Comparison of ENCODE assay signal across 10 cellular contexts in genomic region chrX:135050603-135051002, GRCh38. TPM values are rescaled to one million over a fixed set of nuclear protein-coding genes. Genes with fewer than 3 reads are reported as not detected.
DNase-seq lines count a peak whose midpoint lies in the region; ATAC-seq, FAIRE-seq and TF ChIP-seq lines count a peak whose summit lies in the region.
"Had no signal": no experiment of that assay in that cellular context is flagged by ENCODE, and none has a peak within 500 bp of the region (broad histone marks: within the 10 kb centered on the region; RNA-seq: fewer than 3 reads in every experiment).

No MANE protein-coding gene starts in this region.

- DNase-seq in CD4-positive, CD25-positive, alpha-beta regulatory T cell, result no peak
- DNase-seq in PC-3 (no peak), H1 (ENCODE audit: low read depth in 1 of 2, low spot score in 2 of 2) (no peak), neural crest cell (ENCODE audit: low read depth, low spot score) (no peak), SK-N-DZ (ENCODE audit: low spot score) (no peak), NCI-H524 treated with DMSO at 0.1 percent for 48 hours (lab: John Stamatoyannopoulos, UW) (no peak), H7 (no peak)
- DNase-seq: activated CD4-positive, alpha-beta T cell treated with anti-CD3 and anti-CD28 coated beads, Interleukin-2, amount 50 U/mL, for 1 hour had no signal

- peak overlapping the region; percentile 57 for H3K4me3 ChIP-seq in CD4-positive, CD25-positive, alpha-beta regulatory T cell (ENCODE audit: low read depth, low read length)
- H3K4me3 ChIP-seq in PC-3 (ENCODE audit: low read length), result peak overlapping the region; percentile 72
- H3K4me3 ChIP-seq in H1 (ENCODE audit: extremely low read depth in 1 of 4, insufficient read depth in 2 of 4, low read depth in 3 of 4, low read length in 4 of 4), result peak overlapping the region in 1 of 4 experiments; percentile 68; a peak in 3 of 8 replicates
- H3K4me3 ChIP-seq in H7 (ENCODE audit: insufficient read depth, low read depth, low read length), result no peak overlapping the region; the same call in 1 of the 2 replicates

- H3K27me3 ChIP-seq in CD4-positive, CD25-positive, alpha-beta regulatory T cell (ENCODE audit: control insufficient read depth, insufficient read depth, low read length), result no peaks in the 10 kb centered on the region
- H3K27me3 ChIP-seq in PC-3 (ENCODE audit: low read length) (no peaks in the 10 kb centered on the region), H1 (replicated peaks in 1 of 4; ENCODE audit: control insufficient read depth in 3 of 4, extremely low read depth in 1 of 4, insufficient read depth in 3 of 4, low read length in 3 of 4) (no peaks in the 10 kb centered on the region), H7 (ENCODE audit: control insufficient read depth, insufficient read depth, low read length) (no peaks in the 10 kb centered on the region)

- FAIRE-seq in H1 (lab: Jason Lieb, UNC), result no peak

- H3K4me1 Mint-ChIP-seq in CD4-positive, CD25-positive, alpha-beta regulatory T cell, result peaks cover 7 to 17% (median 12%) of the 10 kb centered on the region in 4 donors
- peaks cover 27% of the 10 kb centered on the region for H3K4me1 Mint-ChIP-seq in neural crest cell

- H2BK5ac ChIP-seq in H1 (ENCODE audit: low read depth, low read length), result no peak overlapping the region

- H3K4me1 ChIP-seq in CD4-positive, CD25-positive, alpha-beta regulatory T cell (ENCODE audit: control insufficient read depth, insufficient read depth, low read length, poor library complexity, severe bottlenecking), result peaks cover 13% of the 10 kb centered on the region
- H3K4me1 ChIP-seq in PC-3 (ENCODE audit: insufficient read depth, low read length), result peaks cover 14% of the 10 kb centered on the region
- H3K4me1 ChIP-seq in H1 (replicated peaks in 1 of 4; ENCODE audit: control insufficient read depth in 3 of 4, insufficient read depth in 4 of 4, low read length in 3 of 4), result peaks cover 0 to 6% (median 2%) of the 10 kb centered on the region in 4 experiments; a peak in 3 of 7 replicates

- H2BK120ac ChIP-seq in H1 (replicated peaks; ENCODE audit: low read depth, low read length), result no peak overlapping the region

- H3K79me1 ChIP-seq in H1 (ENCODE audit: low read depth, low read length), result no peaks in the 10 kb centered on the region

- H4K20me1 ChIP-seq in PC-3 (ENCODE audit: low read length), result peaks cover 9% of the 10 kb centered on the region; the same call in 1 of the 2 replicates
- H4K20me1 ChIP-seq in H1 (replicated peaks in 1 of 2; ENCODE audit: control insufficient read depth in 1 of 2, insufficient read depth in 2 of 2, low read length in 2 of 2), result no peaks in the 10 kb centered on the region

- H3K4me2 ChIP-seq in PC-3 (ENCODE audit: low read length) (peak overlapping the region; percentile 91), H1 (ENCODE audit: insufficient read depth in 1 of 2, low read depth in 2 of 2, low read length in 2 of 2) (peak overlapping the region; percentile 75 to 90; a peak in 3 of 4 replicates)

- no peak for ATAC-seq in CD4-positive, CD25-positive, alpha-beta regulatory T cell (ENCODE audit: low read depth in 2 of 2)
- ATAC-seq in PC-3, result no peak
- ATAC-seq in GM21390 (IDR thresholded peaks at IDR 0.05; ENCODE audit: unreplicated experiment), result no peak

- no peak overlapping the region for H3K23ac ChIP-seq in H1 (ENCODE audit: insufficient read length)

- TF ChIP-seq POLR2A in H1 (IDR thresholded peaks at IDR 0.05; ENCODE audit: control extremely low read depth in 1 of 2, low read depth in 2 of 2, low read length in 2 of 2), result no peak

- POLR2A ChIA-PET in PC-3 (lab: Charles Lee; ENCODE audit: unreplicated experiment), result no interaction called here
- POLR2A ChIA-PET in H1 (lab: Charles Lee; ENCODE audit: partially characterized antibody), result interaction anchor here (0.8 to 2.8 kb wide), 3 partner anchors 9 to 28 kb away, joined by 3 to 12 read pairs (median 7); partner anchors contain the start of gene RTL8B

- no peak overlapping the region for H4K91ac ChIP-seq in H1 (replicated peaks; ENCODE audit: insufficient read length, low read length)

- no peak overlapping the region for H3K27ac ChIP-seq in CD4-positive, CD25-positive, alpha-beta regulatory T cell (ENCODE audit: insufficient read depth, low read length, poor library complexity, severe bottlenecking)
- H3K27ac ChIP-seq in PC-3 (ENCODE audit: low read length) (no peak overlapping the region), H1 (ENCODE audit: low read depth, low read length) (no peak overlapping the region)

- no peak overlapping the region for H3K4ac ChIP-seq in H1 (replicated peaks; ENCODE audit: insufficient read length, low read depth, low read length)

- no peak overlapping the region for H3K56ac ChIP-seq in H1 (replicated peaks; ENCODE audit: insufficient read length, low read depth, low read length)

- no peaks in the 10 kb centered on the region for H3F3A ChIP-seq in PC-3 (ENCODE audit: low read length, unreplicated experiment)

- no peak overlapping the region for H3K18ac ChIP-seq in H1 (ENCODE audit: extremely low read depth, low read length)

- no peak overlapping the region for H3K14ac ChIP-seq in H1 (ENCODE audit: insufficient read length)

- H3K9me3 ChIP-seq in CD4-positive, CD25-positive, alpha-beta regulatory T cell (ENCODE audit: control insufficient read depth in 2 of 2, low read length in 2 of 2), result no peaks in the 10 kb centered on the region
- H3K9me3 ChIP-seq in PC-3 (ENCODE audit: low read length) (no peaks in the 10 kb centered on the region), H1 (ENCODE audit: insufficient read depth in 2 of 2, low read depth in 1 of 2, low read length in 1 of 2) (no peaks in the 10 kb centered on the region; a peak in 1 of 4 replicates)

- intact Hi-C loops in PC-3 (cut with micrococcal nuclease), result no loop called here

- H2BK12ac ChIP-seq in H1 (ENCODE audit: low read depth, low read length), result no peak overlapping the region

- TF ChIP-seq RAD21 in H1 (IDR thresholded peaks at IDR 0.05 in 1 of 2, conservative IDR thresholded peaks at IDR 0.05 in 1 of 2; ENCODE audit: low read depth in 2 of 2, low read length in 2 of 2), result no peak

- H2BK20ac ChIP-seq in H1 (ENCODE audit: low read length), result no peak overlapping the region

- TF ChIP-seq CTCF in PC-3 (conservative IDR thresholded peaks at IDR 0.05; ENCODE audit: low read depth, low read length) (no peak), H1 (IDR thresholded peaks at IDR 0.05; ENCODE audit: control extremely low read depth in 1 of 3, insufficient read depth in 1 of 3, low read depth in 1 of 3, low read length in 3 of 3) (no peak), neural crest cell (conservative IDR thresholded peaks at IDR 0.05) (no peak)

- H3K9ac ChIP-seq in PC-3 (ENCODE audit: low read length) (peak overlapping the region; percentile 81; the same call in 1 of the 2 replicates), H1 (replicated peaks in 1 of 4; ENCODE audit: extremely low read depth in 1 of 4, low read depth in 3 of 4, low read length in 3 of 4) (no peak overlapping the region)

- peak overlapping the region; percentile 85 to 96 (median 92) for H3K4me3 Mint-ChIP-seq in CD4-positive, CD25-positive, alpha-beta regulatory T cell
- H3K4me3 Mint-ChIP-seq in neural crest cell, result peak overlapping the region; percentile 98

- no peak overlapping the region for H2AK5ac ChIP-seq in H1 (ENCODE audit: low read depth, low read length)

- no peak overlapping the region for H4K8ac ChIP-seq in H1 (ENCODE audit: extremely low read depth, insufficient read depth, low read length)

- WGBS in H1 (ENCODE audit: extremely low coverage in 1 of 2, insufficient coverage in 1 of 2, insufficient read length in 1 of 2, insufficient replicate concordance in 2 of 2, low coverage in 1 of 2, low lambda C conversion rate in 2 of 2, missing lambda C conversion rate in 1 of 2), 2 experiments, result 86% methylated on average over 3 of the region's 3 CpGs; no CpG with 5 or more reads in 1 of the 2 experiments

- no peak overlapping the region for H2BK15ac ChIP-seq in H1 (ENCODE audit: low read length)

- no peaks in the 10 kb centered on the region for H3K36me3 ChIP-seq in CD4-positive, CD25-positive, alpha-beta regulatory T cell (ENCODE audit: control insufficient read depth, insufficient read depth, low read length)
- no peaks in the 10 kb centered on the region; the same call in 1 of the 2 replicates for H3K36me3 ChIP-seq in PC-3 (ENCODE audit: low read depth, low read length)
- H3K36me3 ChIP-seq in H1 (ENCODE audit: control insufficient read depth in 2 of 4, insufficient read depth in 4 of 4, low read length in 3 of 4), result no peaks in the 10 kb centered on the region
- no peaks in the 10 kb centered on the region for H3K36me3 ChIP-seq in H7 (replicated peaks; ENCODE audit: control insufficient read depth, insufficient read depth, low read length)

- H3K27ac Mint-ChIP-seq in CD4-positive, CD25-positive, alpha-beta regulatory T cell, result peak overlapping the region in 2 of 3 donors; percentile 16 to 53
- no peak overlapping the region for H3K27ac Mint-ChIP-seq in neural crest cell (ENCODE audit: unreplicated experiment)

- H3K9me3 Mint-ChIP-seq in CD4-positive, CD25-positive, alpha-beta regulatory T cell, result peaks cover 0 to 1% (median 0%) of the 10 kb centered on the region in 7 donors
- peaks cover 3% of the 10 kb centered on the region for H3K9me3 Mint-ChIP-seq in neural crest cell

- H3K79me2 ChIP-seq in PC-3 (ENCODE audit: low read length), result peaks cover 18% of the 10 kb centered on the region
- no peaks in the 10 kb centered on the region for H3K79me2 ChIP-seq in H1 (ENCODE audit: control insufficient read depth in 1 of 2, insufficient read depth in 2 of 2, low read length in 2 of 2)

- peaks cover 4% of the 10 kb centered on the region for H3K36me3 Mint-ChIP-seq in CD4-positive, CD25-positive, alpha-beta regulatory T cell
- H3K36me3 Mint-ChIP-seq in neural crest cell (ENCODE audit: low read depth), result peaks cover 21% of the 10 kb centered on the region

- peaks cover 12% of the 10 kb centered on the region for H3K27me3 Mint-ChIP-seq in CD4-positive, CD25-positive, alpha-beta regulatory T cell
- no peaks in the 10 kb centered on the region for H3K27me3 Mint-ChIP-seq in neural crest cell (ENCODE audit: low read depth)

- peaks cover 6% of the 10 kb centered on the region; the same call in 1 of the 2 replicates for H3K23me2 ChIP-seq in H1 (ENCODE audit: low read depth, low read length)

- H4K5ac ChIP-seq in H1 (ENCODE audit: insufficient read length, low read depth, low read length), result no peak overlapping the region

- BruUV-seq in PC-3 (replicated peaks; lab: Mats Ljungman, UMichigan), result no TSS peak

- CTCF ChIA-PET in PC-3 (lab: Charles Lee), result no interaction called here
- CTCF ChIA-PET in H1 (lab: Charles Lee; ENCODE audit: partially characterized antibody), result interaction anchor here (0.5 to 1.8 kb wide), 6 partner anchors 12 to 138 kb away, joined by 3 to 4 read pairs (median 4); no protein-coding TSS in a partner anchor

- H2AFZ ChIP-seq in PC-3 (ENCODE audit: low read length) (no peak overlapping the region), H1 (ENCODE audit: low read length) (no peak overlapping the region)

- H3K9me2 ChIP-seq in PC-3 (replicated peaks; ENCODE audit: low read length), result no peaks in the 10 kb centered on the region

- no peak for TF ChIP-seq EP300 in H1 (IDR thresholded peaks at IDR 0.05; ENCODE audit: borderline replicate concordance in 1 of 2, low read depth in 2 of 2, low read length in 2 of 2)

RNA-seq across cellular contexts. Expression of gene RTL8A, which starts 1.3 kb away (rescaled TPM):
- total RNA-seq in CD4-positive, CD25-positive, alpha-beta regulatory T cell, result 7.0 TPM
- polyA plus RNA-seq in CD4-positive, CD25-positive, alpha-beta regulatory T cell, result 10 to 100 TPM; 23.2 to 32.4 (median 27.3) TPM
- total RNA-seq in PC-3 (2014; rRNA removed), result 19.7 and 21.8 TPM in 2 replicates
- total RNA-seq in H1 (2021; fragmentation: NEBNext Ultra II Directional; extraction: Animal tissue kit (Norgen Biotek cat#: 25700)), result 32.2 and 34.3 TPM in 2 replicates
- polyA plus RNA-seq in H1 (2011; rRNA removed), result 139 and 142 TPM in 2 replicates
- polyA plus RNA-seq in H1 (2011; cell fraction: cytosol; rRNA removed), result 57.3 TPM
- polyA plus RNA-seq in H1 (2011; cell fraction: nucleus; rRNA removed), result 74.8 TPM
- polyA plus RNA-seq in H1 (2012, experiment 1 of 2), result 54.3 to 92.3 TPM (median 88.9 TPM) in 4 replicates
- 97.6 TPM for polyA plus RNA-seq in H1 (2012, experiment 2 of 2)
- polyA plus RNA-seq in H1 (2013, experiment 1 of 2), result 79.0 TPM
- 81.0 TPM for polyA plus RNA-seq in H1 (2013, experiment 2 of 2)
- polyA minus RNA-seq in H1 (2011; rRNA and poly(A)+ RNA removed), result 14.3 and 28.5 TPM in 2 replicates
- polyA minus RNA-seq in H1 (2011; cell fraction: cytosol; rRNA and poly(A)+ RNA removed), result 20.3 TPM
- polyA minus RNA-seq in H1 (2011; cell fraction: nucleus; rRNA and poly(A)+ RNA removed), result 19.4 TPM
- 56.0 and 56.2 TPM in 2 replicates for total RNA-seq in neural crest cell
- 22.8 and 26.5 TPM in 2 replicates for polyA plus RNA-seq in SK-N-DZ (2014; cell fraction: cytosol; rRNA removed)
- polyA plus RNA-seq in SK-N-DZ (2014; cell fraction: nucleus; rRNA removed), result 12.4 and 20.4 TPM in 2 replicates
- 47.9 and 53.7 TPM in 2 replicates for total RNA-seq in H7 (2014; rRNA removed; shearing (Covaris generic))

RNA-seq across cellular contexts. Expression of gene RTL8C, which starts 18.4 kb away (rescaled TPM):
- total RNA-seq in CD4-positive, CD25-positive, alpha-beta regulatory T cell, result 11.0 TPM
- 10 to 100 TPM; 21.0 to 25.0 (median 21.6) TPM for polyA plus RNA-seq in CD4-positive, CD25-positive, alpha-beta regulatory T cell
- 57.0 and 59.6 TPM in 2 replicates for total RNA-seq in PC-3 (2014; rRNA removed)
- total RNA-seq in H1 (2021; fragmentation: NEBNext Ultra II Directional; extraction: Animal tissue kit (Norgen Biotek cat#: 25700)), result 59.0 and 68.0 TPM in 2 replicates
- polyA plus RNA-seq in H1 (2011; rRNA removed), result 92.1 and 128 TPM in 2 replicates
- 47.3 TPM for polyA plus RNA-seq in H1 (2011; cell fraction: cytosol; rRNA removed)
- 97.4 TPM for polyA plus RNA-seq in H1 (2011; cell fraction: nucleus; rRNA removed)
- polyA plus RNA-seq in H1 (2012, experiment 1 of 2), result 88.8 to 105 TPM (median 100 TPM) in 4 replicates
- polyA plus RNA-seq in H1 (2012, experiment 2 of 2), result 98.9 TPM
- 74.7 TPM for polyA plus RNA-seq in H1 (2013, experiment 1 of 2)
- 76.0 TPM for polyA plus RNA-seq in H1 (2013, experiment 2 of 2)
- polyA minus RNA-seq in H1 (2011; rRNA and poly(A)+ RNA removed), result 18.1 and 21.9 TPM in 2 replicates
- polyA minus RNA-seq in H1 (2011; cell fraction: cytosol; rRNA and poly(A)+ RNA removed), result 37.6 TPM
- polyA minus RNA-seq in H1 (2011; cell fraction: nucleus; rRNA and poly(A)+ RNA removed), result 36.0 TPM
- 112 and 119 TPM in 2 replicates for total RNA-seq in neural crest cell
- polyA plus RNA-seq in SK-N-DZ (2014; cell fraction: cytosol; rRNA removed), result 50.8 and 52.8 TPM in 2 replicates
- polyA plus RNA-seq in SK-N-DZ (2014; cell fraction: nucleus; rRNA removed), result 21.7 and 23.9 TPM in 2 replicates
- 58.9 and 59.9 TPM in 2 replicates for total RNA-seq in H7 (2014; rRNA removed; shearing (Covaris generic))

RNA-seq across cellular contexts. Expression of gene RTL8B, which starts 28.3 kb away (rescaled TPM):
- not detected for total RNA-seq in CD4-positive, CD25-positive, alpha-beta regulatory T cell
- polyA plus RNA-seq in CD4-positive, CD25-positive, alpha-beta regulatory T cell, result not detected
- total RNA-seq in PC-3 (2014; rRNA removed), result 12.6 and 14.9 TPM in 2 replicates
- 6.2 and 6.4 TPM in 2 replicates for total RNA-seq in H1 (2021; fragmentation: NEBNext Ultra II Directional; extraction: Animal tissue kit (Norgen Biotek cat#: 25700))
- 5.0 and 7.1 TPM in 2 replicates for polyA plus RNA-seq in H1 (2011; rRNA removed)
- polyA plus RNA-seq in H1 (2011; cell fraction: cytosol; rRNA removed), result 3.0 TPM
- polyA plus RNA-seq in H1 (2011; cell fraction: nucleus; rRNA removed), result 4.7 TPM
- 5.0 to 6.7 TPM (median 5.2 TPM) in 4 replicates for polyA plus RNA-seq in H1 (2012, experiment 1 of 2)
- 6.1 TPM for polyA plus RNA-seq in H1 (2012, experiment 2 of 2)
- 6.8 TPM for polyA plus RNA-seq in H1 (2013, experiment 1 of 2)
- polyA plus RNA-seq in H1 (2013, experiment 2 of 2), result 6.7 TPM
- 1.4 TPM in 2 replicates for polyA minus RNA-seq in H1 (2011; rRNA and poly(A)+ RNA removed)
- 3.8 TPM for polyA minus RNA-seq in H1 (2011; cell fraction: cytosol; rRNA and poly(A)+ RNA removed)
- polyA minus RNA-seq in H1 (2011; cell fraction: nucleus; rRNA and poly(A)+ RNA removed), result 3.5 TPM
- total RNA-seq in neural crest cell, result 26.8 and 28.6 TPM in 2 replicates
- 13.4 and 14.8 TPM in 2 replicates for polyA plus RNA-seq in SK-N-DZ (2014; cell fraction: cytosol; rRNA removed)
- 5.6 and 8.7 TPM in 2 replicates for polyA plus RNA-seq in SK-N-DZ (2014; cell fraction: nucleus; rRNA removed)
- 6.8 and 10.1 TPM in 2 replicates for total RNA-seq in H7 (2014; rRNA removed; shearing (Covaris generic))

RNA-seq across cellular contexts. Expression of gene SMIM10L2B, which starts 47.9 kb away (rescaled TPM):
- total RNA-seq in CD4-positive, CD25-positive, alpha-beta regulatory T cell, result 0.15 TPM
- under 1 TPM in 2 of 4 donors, not detected in 2; 0.10 to 0.19 TPM for polyA plus RNA-seq in CD4-positive, CD25-positive, alpha-beta regulatory T cell
- total RNA-seq in PC-3 (2014; rRNA removed) (0.29 TPM in 1 of 2 replicates, not detected in the other), neural crest cell (4.7 and 6.2 TPM in 2 replicates)
- 4.2 TPM in 2 replicates for total RNA-seq in H1 (2021; fragmentation: NEBNext Ultra II Directional; extraction: Animal tissue kit (Norgen Biotek cat#: 25700))
- polyA plus RNA-seq in H1 (2011; rRNA removed), result 4.6 and 7.7 TPM in 2 replicates
- polyA plus RNA-seq in H1 (2011; cell fraction: cytosol; rRNA removed), result 5.4 TPM
- 7.4 TPM for polyA plus RNA-seq in H1 (2011; cell fraction: nucleus; rRNA removed)
- 2.7 to 4.2 TPM (median 3.6 TPM) in 4 replicates for polyA plus RNA-seq in H1 (2012, experiment 1 of 2)
- polyA plus RNA-seq in H1 (2012, experiment 2 of 2), result 2.6 TPM
- 2.8 TPM for polyA plus RNA-seq in H1 (2013, experiment 1 of 2)
- 3.0 TPM for polyA plus RNA-seq in H1 (2013, experiment 2 of 2)
- polyA minus RNA-seq in H1 (2011; rRNA and poly(A)+ RNA removed), result 3.6 and 6.2 TPM in 2 replicates
- 3.0 TPM for polyA minus RNA-seq in H1 (2011; cell fraction: cytosol; rRNA and poly(A)+ RNA removed)
- polyA minus RNA-seq in H1 (2011; cell fraction: nucleus; rRNA and poly(A)+ RNA removed), result 14.3 TPM
- 0.52 and 0.88 TPM in 2 replicates for polyA plus RNA-seq in SK-N-DZ (2014; cell fraction: cytosol; rRNA removed)
- polyA plus RNA-seq in SK-N-DZ (2014; cell fraction: nucleus; rRNA removed), result 0.05 and 0.35 TPM in 2 replicates
- total RNA-seq in H7 (2014; rRNA removed; shearing (Covaris generic)), result 9.7 and 11.3 TPM in 2 replicates
- total RNA-seq: NCI-H460 had no signal

RNA-seq across cellular contexts. Expression of gene SMIM10, which starts 59.8 kb away (rescaled TPM):
- not detected for total RNA-seq in CD4-positive, CD25-positive, alpha-beta regulatory T cell
- not detected for polyA plus RNA-seq in CD4-positive, CD25-positive, alpha-beta regulatory T cell
- total RNA-seq in PC-3 (2014; rRNA removed) (not detected in 2 replicates), neural crest cell (2.6 and 2.7 TPM in 2 replicates)
- 2.1 and 2.3 TPM in 2 replicates for total RNA-seq in H1 (2021; fragmentation: NEBNext Ultra II Directional; extraction: Animal tissue kit (Norgen Biotek cat#: 25700))
- polyA plus RNA-seq in H1 (2011; rRNA removed), result 2.8 and 4.6 TPM in 2 replicates
- polyA plus RNA-seq in H1 (2011; cell fraction: cytosol; rRNA removed), result 2.2 TPM
- polyA plus RNA-seq in H1 (2011; cell fraction: nucleus; rRNA removed), result 13.7 TPM
- 1.5 to 2.6 TPM (median 2.3 TPM) in 4 replicates for polyA plus RNA-seq in H1 (2012, experiment 1 of 2)
- 0.46 TPM for polyA plus RNA-seq in H1 (2012, experiment 2 of 2)
- polyA plus RNA-seq in H1 (2013, experiment 1 of 2), result 8.5 TPM
- polyA plus RNA-seq in H1 (2013, experiment 2 of 2), result 7.6 TPM
- polyA minus RNA-seq in H1 (2011; rRNA and poly(A)+ RNA removed), result 0.17 and 0.57 TPM in 2 replicates
- 0.73 TPM for polyA minus RNA-seq in H1 (2011; cell fraction: cytosol; rRNA and poly(A)+ RNA removed)
- polyA minus RNA-seq in H1 (2011; cell fraction: nucleus; rRNA and poly(A)+ RNA removed), result 2.6 TPM
- 0.12 TPM in 1 of 2 replicates, not detected in the other for polyA plus RNA-seq in SK-N-DZ (2014; cell fraction: cytosol; rRNA removed)
- polyA plus RNA-seq in SK-N-DZ (2014; cell fraction: nucleus; rRNA removed), result not detected in 2 replicates
- total RNA-seq in H7 (2014; rRNA removed; shearing (Covaris generic)), result 2.3 and 3.0 TPM in 2 replicates
